19 cellular contexts compared by ENCODE assay signal in the genomic region with DNA sequence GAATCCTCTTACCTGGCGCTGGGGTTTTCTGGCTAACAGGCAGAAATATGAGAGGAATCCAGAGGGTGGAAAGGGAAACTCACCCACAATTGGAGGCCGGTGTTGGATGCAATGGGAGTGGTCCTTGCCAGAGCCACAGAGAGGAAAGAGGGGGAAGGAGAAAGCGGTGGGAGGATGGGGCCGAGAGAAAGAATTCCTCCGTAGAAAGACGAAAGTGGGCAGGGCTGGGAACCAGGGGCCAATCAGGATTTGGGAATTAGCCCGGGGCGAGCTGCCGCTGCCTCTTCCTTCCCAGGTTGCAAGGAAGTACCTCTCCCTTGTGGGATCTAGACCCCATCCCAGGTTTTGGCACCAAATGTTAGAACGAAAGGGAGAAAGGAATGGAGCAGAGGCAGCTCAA.
"Had no signal": no experiment of that assay in that cellular context is flagged by ENCODE, and none has a peak within 500 bp of the region (broad histone marks: within the 10 kb centered on the region; RNA-seq: fewer than 3 reads in every experiment).

No MANE protein-coding gene starts in this region.

- ATAC-seq: gastrocnemius medialis; heart left ventricle; naive thymus-derived CD4-positive, alpha-beta T cell; stimulated activated memory B cell treated with anti-CD40 and anti-IgM and Interleukin-4, amounts not matched to agents 10 μg/mL and 1 μg/mL and 100 μg/mL, for 72 hours had no signal

- H3K36me3 ChIP-seq: gastrocnemius medialis, heart left ventricle, neutrophil, thyroid gland, vagina had no signal

- H3K27me3 ChIP-seq: gastrocnemius medialis, heart left ventricle, neutrophil, thyroid gland, vagina had no signal

- H3K27ac Mint-ChIP-seq: activated CD4-positive, alpha-beta memory T cell treated with anti-CD3 and anti-CD28 coated beads, Interleukin-2, amount 10 ng/mL, durations not matched to agents 7 days and 5 days; activated naive CD8-positive, alpha-beta T cell treated with anti-CD3 and anti-CD28 coated beads, Interleukin-2, amount 10 ng/mL, durations not matched to agents 7 days and 5 days; brain; stimulated activated memory B cell treated with anti-CD40 and anti-IgM and Interleukin-4, amounts not matched to agents 10 μg/mL and 1 μg/mL and 100 μg/mL, for 72 hours; T-helper 1 cell treated with Interleukin-12 subunit alpha and Interleukin-12 subunit beta and Interleukin-4 antibody, amounts not matched to agents 30 μg/mL and 1 μg/mL, for 36 hours had no signal

- H3K27ac ChIP-seq: coronary artery, gastrocnemius medialis, heart left ventricle, neutrophil, thyroid gland, vagina had no signal

- H3K9me3 Mint-ChIP-seq: activated CD4-positive, alpha-beta memory T cell treated with anti-CD3 and anti-CD28 coated beads, Interleukin-2, amount 10 ng/mL, durations not matched to agents 7 days and 5 days; central memory CD8-positive, alpha-beta T cell; stimulated activated memory B cell treated with anti-CD40 and anti-IgM and Interleukin-4, amounts not matched to agents 10 μg/mL and 1 μg/mL and 100 μg/mL, for 72 hours had no signal

- H3K4me3 ChIP-seq: coronary artery, gastrocnemius medialis, heart left ventricle, mucosa of descending colon, thyroid gland, vagina had no signal

- DNase-seq: activated CD4-positive, alpha-beta memory T cell treated with anti-CD3 and anti-CD28 coated beads, Interleukin-2, amount 10 ng/mL, durations not matched to agents 7 days and 5 days; activated CD4-positive, alpha-beta T cell treated with anti-CD3 and anti-CD28 coated beads for 4 hours; activated naive CD8-positive, alpha-beta T cell treated with anti-CD3 and anti-CD28 coated beads, Interleukin-2, amount 10 ng/mL, durations not matched to agents 7 days and 5 days; activated T-cell treated with anti-CD3 and anti-CD28 coated beads, Interleukin-2, amount 50 U/mL, for 48 hours; gastrocnemius medialis; heart left ventricle; naive thymus-derived CD4-positive, alpha-beta T cell; posterior cingulate gyrus; retina; stimulated activated CD4-positive, alpha-beta T cell treated with anti-CD3 and anti-CD28 coated beads, Interleukin-2, amount 100 ng/mL, for 48 hours; thyroid gland had no signal

- H3K4me1 ChIP-seq: gastrocnemius medialis, heart left ventricle, thyroid gland, vagina had no signal

- H3K4me1 Mint-ChIP-seq: activated CD4-positive, alpha-beta memory T cell treated with anti-CD3 and anti-CD28 coated beads, Interleukin-2, amount 10 ng/mL, durations not matched to agents 7 days and 5 days; activated naive CD8-positive, alpha-beta T cell treated with anti-CD3 and anti-CD28 coated beads, Interleukin-2, amount 10 ng/mL, durations not matched to agents 7 days and 5 days; brain; stimulated activated memory B cell treated with anti-CD40 and anti-IgM and Interleukin-4, amounts not matched to agents 10 μg/mL and 1 μg/mL and 100 μg/mL, for 72 hours had no signal

- H3K27me3 Mint-ChIP-seq: activated CD4-positive, alpha-beta memory T cell treated with anti-CD3 and anti-CD28 coated beads, Interleukin-2, amount 10 ng/mL, durations not matched to agents 7 days and 5 days; activated naive CD8-positive, alpha-beta T cell treated with anti-CD3 and anti-CD28 coated beads, Interleukin-2, amount 10 ng/mL, durations not matched to agents 7 days and 5 days; brain; central memory CD8-positive, alpha-beta T cell; naive thymus-derived CD4-positive, alpha-beta T cell; stimulated activated memory B cell treated with anti-CD40 and anti-IgM and Interleukin-4, amounts not matched to agents 10 μg/mL and 1 μg/mL and 100 μg/mL, for 72 hours had no signal

- H3K9me3 ChIP-seq: gastrocnemius medialis, mucosa of descending colon, neutrophil, thyroid gland, vagina had no signal

- H3K4me3 Mint-ChIP-seq: activated CD4-positive, alpha-beta memory T cell treated with anti-CD3 and anti-CD28 coated beads, Interleukin-2, amount 10 ng/mL, durations not matched to agents 7 days and 5 days; activated naive CD8-positive, alpha-beta T cell treated with anti-CD3 and anti-CD28 coated beads, Interleukin-2, amount 10 ng/mL, durations not matched to agents 7 days and 5 days; brain; central memory CD8-positive, alpha-beta T cell; naive thymus-derived CD4-positive, alpha-beta T cell; stimulated activated memory B cell treated with anti-CD40 and anti-IgM and Interleukin-4, amounts not matched to agents 10 μg/mL and 1 μg/mL and 100 μg/mL, for 72 hours; T-helper 1 cell treated with Interleukin-12 subunit alpha and Interleukin-12 subunit beta and Interleukin-4 antibody, amounts not matched to agents 30 μg/mL and 1 μg/mL, for 36 hours had no signal
